In genomic region chr5:56818409-56819026, GRCh38 we compare ENCODE assay signal across 9 cellular contexts. TPM values are rescaled to one million over a fixed set of nuclear protein-coding genes. Genes with fewer than 3 reads are reported as not detected.
DNase-seq lines count a peak whose midpoint lies in the region; ATAC-seq and TF ChIP-seq lines count a peak whose summit lies in the region.
"Had no signal": no experiment of that assay in that cellular context is flagged by ENCODE, and none has a peak within 500 bp of the region (broad histone marks: within the 10 kb centered on the region; RNA-seq: fewer than 3 reads in every experiment).

No MANE protein-coding gene starts in this region.

- CTCF ChIA-PET in HEK293T (lab: Yijun Ruan, JAX), result interaction anchor here (0.7 kb wide), 1 partner anchor 547 kb away, joined by 3 read pairs; no protein-coding TSS in a partner anchor

- 30 to 35% methylated on average over 3 of the region's 3 CpGs for WGBS in lower leg skin, 2 donors

- DNase-seq in NOMO-1 (lab: John Stamatoyannopoulos, UW; ENCODE audit: unreplicated experiment in 2 of 2), result peak; percentile 35 to 64
- no peak for DNase-seq in NOMO-1 treated with dmso at 0.1 percent for 144 hours (lab: John Stamatoyannopoulos, UW; ENCODE audit: unreplicated experiment)
- no peak for DNase-seq in Peyer's patch
- DNase-seq in epithelial cell of prostate (ENCODE audit: low read depth, low spot score), result no peak
- no peak for DNase-seq in gastrocnemius medialis
- no peak for DNase-seq in lower leg skin (ENCODE audit: low spot score in 2 of 2)
- DNase-seq in activated CD4-positive, CD25-positive, alpha-beta regulatory T cell treated with anti-CD3 and anti-CD28 coated beads, Interleukin-2, amount 50 U/mL, for 72 hours, result no peak
- no peak for DNase-seq in HEK293T (ENCODE audit: extremely low spot score)
- DNase-seq: 8988T had no signal

- TF ChIP-seq CTCF in Peyer's patch (IDR thresholded peaks at IDR 0.05) (peak in 2 of 6 experiments; percentile 15 to 17), gastrocnemius medialis (IDR thresholded peaks at IDR 0.05 in 4 of 5, conservative IDR thresholded peaks at IDR 0.05 in 1 of 5) (no peak), lower leg skin (IDR thresholded peaks at IDR 0.05) (no peak)

- H3K36me3 ChIP-seq in Peyer's patch, result no peaks in the 10 kb centered on the region
- H3K36me3 ChIP-seq in gastrocnemius medialis, result no peaks in the 10 kb centered on the region

- TF ChIP-seq POLR2A in Peyer's patch (IDR thresholded peaks at IDR 0.05) (no peak), gastrocnemius medialis (IDR thresholded peaks at IDR 0.05) (no peak), lower leg skin (IDR thresholded peaks at IDR 0.05) (no peak)

- intact Hi-C loops in gastrocnemius medialis (cut with DNase I; ENCODE audit: low total_unique reads) (loop anchor here (5.0 kb wide), 2 partner anchors 89 to 134 kb away; partner anchors contain the start of genes MIER3 and SETD9), lower leg skin (cut with DNase I; ENCODE audit: low total_unique reads) (loop anchor here (10.0 kb wide), 1 partner anchor 356 kb away; the partner anchor contains the start of gene GPBP1)

- peaks cover 0 to 22% (median 6%) of the 10 kb centered on the region in 4 donors for H3K4me1 ChIP-seq in Peyer's patch
- H3K4me1 ChIP-seq in gastrocnemius medialis, result peaks cover 45 to 52% of the 10 kb centered on the region in 2 donors

- H3K4me3 ChIP-seq in Peyer's patch (peak overlapping the region; percentile 5 to 18 (median 10)), gastrocnemius medialis (peak overlapping the region; percentile 6 to 26 (median 16)), lower leg skin (ENCODE audit: low read depth, poor library complexity, severe bottlenecking) (no peak overlapping the region)

- in situ Hi-C loops in gastrocnemius medialis (cut with MboI; ENCODE audit: low sequenced_read_pairs in 4 of 4), result no loop called here

- H3K27ac ChIP-seq in Peyer's patch, result peak overlapping the region in 3 of 4 donors; percentile 93 to 98 (median 97)
- peak overlapping the region; percentile 46 for H3K27ac ChIP-seq in epithelial cell of prostate
- peak overlapping the region; percentile 15 to 94 (median 24) for H3K27ac ChIP-seq in gastrocnemius medialis

- POLR2A ChIA-PET in HEK293T (lab: Yijun Ruan, JAX), result no interaction called here

- H3K27me3 ChIP-seq in Peyer's patch (no peaks in the 10 kb centered on the region), gastrocnemius medialis (no peaks in the 10 kb centered on the region)

- no peak for ATAC-seq in gastrocnemius medialis

- no peaks in the 10 kb centered on the region for H3K9me3 ChIP-seq in Peyer's patch
- no peaks in the 10 kb centered on the region for H3K9me3 ChIP-seq in gastrocnemius medialis

TF ChIP-seq in HEK293T, 16 proteins besides CTCF, POLR2A, EP300 and RAD21:
- no peak for TF ChIP-seq SUZ12 (IDR thresholded peaks at IDR 0.05)
- no peak for TF ChIP-seq PKNOX1 (IDR thresholded peaks at IDR 0.05)
- TF ChIP-seq ZNF384 (IDR thresholded peaks at IDR 0.05), result no peak
- TF ChIP-seq HDGF (IDR thresholded peaks at IDR 0.05; ENCODE audit: borderline replicate concordance), result no peak
- TF ChIP-seq BHLHE40 (IDR thresholded peaks at IDR 0.05; ENCODE audit: borderline replicate concordance), result no peak
- no peak for TF ChIP-seq ELF4 (IDR thresholded peaks at IDR 0.05)
- TF ChIP-seq LEF1 (IDR thresholded peaks at IDR 0.05; ENCODE audit: borderline replicate concordance), result no peak
- no peak for TF ChIP-seq FOXK2 (IDR thresholded peaks at IDR 0.05)
- TF ChIP-seq TARDBP (IDR thresholded peaks at IDR 0.05), result no peak
- TF ChIP-seq FOXA1 (IDR thresholded peaks at IDR 0.05), result no peak
- no peak for TF ChIP-seq NFRKB (IDR thresholded peaks at IDR 0.05)
- no peak for TF ChIP-seq L3MBTL2 (conservative IDR thresholded peaks at IDR 0.05)
- TF ChIP-seq ARNT (IDR thresholded peaks at IDR 0.05), result no peak
- no peak for TF ChIP-seq CTBP1 (IDR thresholded peaks at IDR 0.05; ENCODE audit: borderline replicate concordance)
- TF ChIP-seq SP1 (IDR thresholded peaks at IDR 0.05), result no peak
- TF ChIP-seq FOXM1 (IDR thresholded peaks at IDR 0.05; ENCODE audit: borderline replicate concordance), result no peak
TF ChIP-seq in HEK293T: peak in this region for 0.

RNA-seq across cellular contexts. Expression of gene MAP3K1, which starts 3.2 kb away (rescaled TPM):
- total RNA-seq in Peyer's patch, result 10 to 100 TPM; 12.8 to 55.3 (median 17.4) TPM
- total RNA-seq in gastrocnemius medialis, result 1 to 10 TPM; 4.2 to 6.8 (median 5.4) TPM
- 10 to 100 TPM; 63.7 to 92.8 (median 68.9) TPM for total RNA-seq in lower leg skin

Comparison
In these comparisons a context has a peak if more than half of its experiments do, and no peak if none do; other contexts are left out.
1. DNase-seq: peak in NOMO-1 (2 of 2); none in NOMO-1 treated with dmso at 0.1 percent for 144 hours (single experiment), Peyer's patch (0 of 3), epithelial cell of prostate (single experiment), gastrocnemius medialis (0 of 2), lower leg skin (0 of 2), activated CD4-positive, CD25-positive, alpha-beta regulatory T cell treated with anti-CD3 and anti-CD28 coated beads, Interleukin-2, amount 50 U/mL, for 72 hours (single experiment) and HEK293T (single experiment).
2. H3K27ac ChIP-seq: peak in every context shown above with its lines; median percentile 97 in Peyer's patch; 46 in epithelial cell of prostate; 24 in gastrocnemius medialis.